8 cellular contexts compared by ENCODE assay signal in the genomic region with DNA sequence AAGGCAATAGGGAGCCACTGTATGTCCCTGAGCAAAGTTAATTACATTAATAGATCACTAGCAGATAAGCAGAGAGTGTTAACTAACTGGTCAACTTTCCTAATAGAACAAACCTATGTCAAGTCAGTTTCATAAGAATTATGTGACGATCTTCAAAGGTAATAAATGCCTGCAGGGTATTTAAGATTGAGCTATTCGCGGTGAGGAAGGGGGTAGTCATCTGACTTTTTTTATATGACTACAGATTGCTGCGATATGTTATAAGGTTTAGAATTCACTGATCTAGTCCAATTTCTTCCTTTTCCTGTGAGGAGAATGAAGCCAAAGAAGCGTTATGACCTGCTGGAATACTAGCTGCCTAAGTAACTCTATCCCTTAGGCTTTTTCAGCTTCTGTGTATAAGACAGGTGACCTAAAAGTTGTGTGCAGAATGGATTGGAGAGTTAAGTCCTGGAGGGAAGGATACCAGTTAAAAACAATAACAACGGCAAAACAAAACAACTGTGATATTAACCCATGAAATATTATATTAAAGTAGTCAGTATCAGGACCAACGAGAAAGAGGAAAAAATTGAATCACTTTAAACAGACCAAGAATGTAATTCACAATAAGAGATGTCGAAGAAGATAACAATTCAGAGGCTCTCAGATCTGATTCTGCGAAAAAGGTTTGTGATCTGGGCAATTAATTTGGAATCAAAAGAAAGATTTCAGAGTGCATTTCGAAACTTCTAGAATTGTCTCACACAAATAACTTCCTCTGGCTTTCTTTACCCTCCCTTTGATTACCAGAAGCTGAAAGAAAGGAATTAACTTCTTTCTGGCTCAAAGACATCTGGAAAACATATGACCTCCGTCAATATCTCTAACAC.
DNase-seq lines count a peak whose midpoint lies in the region; ATAC-seq, FAIRE-seq and TF ChIP-seq lines count a peak whose summit lies in the region.

No MANE protein-coding gene starts in this region.

- H3K4me3 ChIP-seq in WERI-Rb-1 (ENCODE audit: low read depth, low read length), result no peak overlapping the region

- no peaks in the 10 kb centered on the region for H3K9me3 ChIP-seq in WERI-Rb-1 (ENCODE audit: severe bottlenecking)

- intact Hi-C loops in head of caudate nucleus (cut with DNase I), result no loop called here

- FAIRE-seq in D721Med (lab: Jason Lieb, UNC), result no peak

- peaks cover 16% of the 10 kb centered on the region for H3K36me3 Mint-ChIP-seq in stimulated activated effector memory CD8-positive, alpha-beta T cell treated with anti-CD3 and anti-CD28 coated beads, Interleukin-12 subunit alpha, Interleukin-12 subunit beta, amount 100 ng/mL, for 72 hours

- no peak overlapping the region for H3K27ac ChIP-seq in WERI-Rb-1

- peak overlapping the region; percentile 88 for H3K4me3 Mint-ChIP-seq in stimulated activated effector memory CD8-positive, alpha-beta T cell treated with anti-CD3 and anti-CD28 coated beads, Interleukin-12 subunit alpha, Interleukin-12 subunit beta, amount 100 ng/mL, for 72 hours

- DNase-seq in SW480 (ENCODE audit: low spot score) (peak; percentile 22), glomerular visceral epithelial cell (ENCODE audit: extremely low spot score) (peak; percentile 1), WERI-Rb-1 (no peak), D721Med (ENCODE audit: insufficient read length, low spot score) (no peak), head of caudate nucleus (no peak)
- no peak for DNase-seq in stimulated activated effector memory CD8-positive, alpha-beta T cell treated with anti-CD3 and anti-CD28 coated beads, Interleukin-12 subunit alpha, Interleukin-12 subunit beta, amount 100 ng/mL, for 72 hours (ENCODE audit: low spot score in 2 of 2)

- TF ChIP-seq CTCF in WERI-Rb-1 (IDR thresholded peaks at IDR 0.05; ENCODE audit: low read depth, low read length) (no peak), D721Med (IDR thresholded peaks at IDR 0.05; ENCODE audit: insufficient read depth, missing control alignments) (no peak)

- H3K4me1 Mint-ChIP-seq in stimulated activated effector memory CD8-positive, alpha-beta T cell treated with anti-CD3 and anti-CD28 coated beads, Interleukin-12 subunit alpha, Interleukin-12 subunit beta, amount 100 ng/mL, for 72 hours, result peaks cover 74% of the 10 kb centered on the region

- no peaks in the 10 kb centered on the region for H3K27me3 ChIP-seq in WERI-Rb-1 (ENCODE audit: insufficient read depth, low read depth, severe bottlenecking)

- ATAC-seq in GM18517 (IDR thresholded peaks at IDR 0.05; ENCODE audit: unreplicated experiment) (peak; percentile 20), HG02642 (IDR thresholded peaks at IDR 0.05; ENCODE audit: poor library complexity, unreplicated experiment) (peak; percentile 51)
- ATAC-seq in stimulated activated effector memory CD8-positive, alpha-beta T cell treated with anti-CD3 and anti-CD28 coated beads, Interleukin-12 subunit alpha, Interleukin-12 subunit beta, amount 100 ng/mL, for 72 hours, result peak; percentile 71

- peak overlapping the region; percentile 96 for H3K27ac Mint-ChIP-seq in stimulated activated effector memory CD8-positive, alpha-beta T cell treated with anti-CD3 and anti-CD28 coated beads, Interleukin-12 subunit alpha, Interleukin-12 subunit beta, amount 100 ng/mL, for 72 hours

- H3K36me3 ChIP-seq in WERI-Rb-1, result no peaks in the 10 kb centered on the region

- H3K9me3 Mint-ChIP-seq in stimulated activated effector memory CD8-positive, alpha-beta T cell treated with anti-CD3 and anti-CD28 coated beads, Interleukin-12 subunit alpha, Interleukin-12 subunit beta, amount 100 ng/mL, for 72 hours, result peaks cover 2% of the 10 kb centered on the region

Comparison
In these comparisons a context has a peak if more than half of its experiments do, and no peak if none do; other contexts are left out.
1. ATAC-seq: peak in every context shown above with its lines; median percentile 71 in stimulated activated effector memory CD8-positive, alpha-beta T cell treated with anti-CD3 and anti-CD28 coated beads, Interleukin-12 subunit alpha, Interleukin-12 subunit beta, amount 100 ng/mL, for 72 hours; 51 in HG02642; 20 in GM18517.
2. DNase-seq: peak in SW480 (single experiment) and glomerular visceral epithelial cell (single experiment); none in stimulated activated effector memory CD8-positive, alpha-beta T cell treated with anti-CD3 and anti-CD28 coated beads, Interleukin-12 subunit alpha, Interleukin-12 subunit beta, amount 100 ng/mL, for 72 hours (0 of 2), WERI-Rb-1 (single experiment), D721Med (single experiment) and head of caudate nucleus (0 of 42).